16 cellular contexts compared by ENCODE assay signal in genomic region chr7:97555845-97556431, GRCh38.
DNase-seq lines count a peak whose midpoint lies in the region; ATAC-seq, FAIRE-seq and TF ChIP-seq lines count a peak whose summit lies in the region.
"Had no signal": no experiment of that assay in that cellular context is flagged by ENCODE, and none has a peak within 500 bp of the region (broad histone marks: within the 10 kb centered on the region; RNA-seq: fewer than 3 reads in every experiment).

No MANE protein-coding gene starts in this region.

- no peak for TF ChIP-seq RAD21 in HepG2 (CRISPR knock-in tag; IDR thresholded peaks at IDR 0.05)

- TF ChIP-seq CTCF in right lobe of liver (IDR thresholded peaks at IDR 0.05) (no peak), HepG2 (CRISPR knock-in tag; IDR thresholded peaks at IDR 0.05) (no peak), epithelial cell of proximal tubule (conservative IDR thresholded peaks at IDR 0.05; ENCODE audit: low read depth, low read length) (no peak)

- intact Hi-C loops in right lobe of liver (cut with DNase I) (no loop called here), HepG2 (cut with micrococcal nuclease; ENCODE audit: unreplicated experiment) (no loop called here)

- FAIRE-seq in HepG2 (lab: Jason Lieb, UNC) = no peak
- FAIRE-seq in H54 (lab: Jason Lieb, UNC) = no peak
- FAIRE-seq: islet of Langerhans had no signal

- H3K27me3 ChIP-seq in right lobe of liver (no peaks in the 10 kb centered on the region), HepG2 (ENCODE audit: control insufficient read depth in 1 of 2, insufficient read depth in 2 of 2, low read length in 2 of 2) (no peaks in the 10 kb centered on the region)
- H3K27me3 ChIP-seq: gastrocnemius medialis had no signal

- no peaks in the 10 kb centered on the region for H3K79me2 ChIP-seq in HepG2 (ENCODE audit: insufficient read depth, low read length)
- H3K79me2 ChIP-seq: parathyroid adenoma had no signal

- H3K4me2 ChIP-seq in HepG2 (ENCODE audit: low read depth, low read length) = no peak overlapping the region

- H3K36me3 ChIP-seq in right lobe of liver (no peaks in the 10 kb centered on the region), HepG2 (replicated peaks in 1 of 2; ENCODE audit: control insufficient read depth in 1 of 2, insufficient read depth in 2 of 2, low read length in 2 of 2) (no peaks in the 10 kb centered on the region)
- H3K36me3 ChIP-seq: gastrocnemius medialis, thoracic aorta had no signal

- H3K9ac ChIP-seq in HepG2 (ENCODE audit: insufficient read depth, low read depth, low read length) = no peak overlapping the region
- H3K9ac ChIP-seq: parathyroid adenoma had no signal

- H3K4me1 ChIP-seq in right lobe of liver (no peaks in the 10 kb centered on the region), HepG2 (ENCODE audit: insufficient read depth, low read length) (no peaks in the 10 kb centered on the region)
- H3K4me1 ChIP-seq: gastrocnemius medialis, parathyroid adenoma had no signal

- H3K9me3 ChIP-seq in right lobe of liver (no peaks in the 10 kb centered on the region), HepG2 (ENCODE audit: low read length) (no peaks in the 10 kb centered on the region)
- H3K9me3 ChIP-seq: gastrocnemius medialis, thoracic aorta had no signal

- H3K4me3 ChIP-seq in right lobe of liver (no peak overlapping the region), HepG2 (replicated peaks in 1 of 3; ENCODE audit: insufficient read depth in 1 of 3, low read depth in 2 of 3, low read length in 3 of 3) (no peak overlapping the region), epithelial cell of proximal tubule (ENCODE audit: low read depth, low read length) (no peak overlapping the region)
- H3K4me3 ChIP-seq: gastrocnemius medialis, thoracic aorta had no signal

- H3K9me3 Mint-ChIP-seq in T-helper 2 cell treated with Interferon-gamma antibody and Interleukin-4, amounts not matched to agents 5 μg/mL and 100 μg/mL, for 36 hours = peaks cover 22% of the 10 kb centered on the region

- no peak overlapping the region for H3K4me3 Mint-ChIP-seq in T-helper 2 cell treated with Interferon-gamma antibody and Interleukin-4, amounts not matched to agents 5 μg/mL and 100 μg/mL, for 36 hours
- H3K4me3 Mint-ChIP-seq: activated naive CD8-positive, alpha-beta T cell had no signal

- no peaks in the 10 kb centered on the region for H3K36me3 Mint-ChIP-seq in T-helper 2 cell treated with Interferon-gamma antibody and Interleukin-4, amounts not matched to agents 5 μg/mL and 100 μg/mL, for 36 hours (ENCODE audit: low read depth)
- H3K36me3 Mint-ChIP-seq: activated naive CD8-positive, alpha-beta T cell had no signal

- H2AFZ ChIP-seq in HepG2 (ENCODE audit: low read length) = no peak overlapping the region
- H2AFZ ChIP-seq: parathyroid adenoma had no signal

- in situ Hi-C loops in HepG2 (cut with HindIII; ENCODE audit: extremely low pct_ligation_motif_present, low pct_unique_long_range_greater_than_20kb) = no loop called here

- no peak for TF ChIP-seq POLR2A in right lobe of liver (IDR thresholded peaks at IDR 0.05)
- no peak for TF ChIP-seq POLR2A in HepG2 (IDR thresholded peaks at IDR 0.05; ENCODE audit: insufficient read depth in 1 of 2, low read depth in 2 of 2, low read length in 2 of 2)
- no peak for TF ChIP-seq POLR2A in H54 (IDR thresholded peaks at IDR 0.05; ENCODE audit: low read depth, low read length)

- H3K4me1 Mint-ChIP-seq in T-helper 2 cell treated with Interferon-gamma antibody and Interleukin-4, amounts not matched to agents 5 μg/mL and 100 μg/mL, for 36 hours (ENCODE audit: low read depth) = no peaks in the 10 kb centered on the region

- DNase-seq in right lobe of liver (no peak), HepG2 (ENCODE audit: low spot score) (no peak), NCI-H2227 treated with DMSO at 0.1 percent for 48 hours (lab: John Stamatoyannopoulos, UW) (peak; percentile 84), epithelial cell of proximal tubule (ENCODE audit: low read depth) (peak; percentile 54), T1000 (lab: John Stamatoyannopoulos, UW) (no peak), SW 1271 (lab: John Stamatoyannopoulos, UW) (no peak), H54 (ENCODE audit: insufficient read length, low spot score) (no peak)
- DNase-seq in T-helper 2 cell treated with Interferon-gamma antibody and Interleukin-4, amounts not matched to agents 5 μg/mL and 100 μg/mL, for 36 hours (ENCODE audit: low spot score) = no peak
- DNase-seq: activated CD8-positive, alpha-beta memory T cell treated with anti-CD3 and anti-CD28 coated beads, Interleukin-2, amount 50 U/mL, for 48 hours; Calu3; gastrocnemius medialis had no signal

- no peak overlapping the region for H3K27ac Mint-ChIP-seq in T-helper 2 cell treated with Interferon-gamma antibody and Interleukin-4, amounts not matched to agents 5 μg/mL and 100 μg/mL, for 36 hours
- H3K27ac Mint-ChIP-seq: activated naive CD8-positive, alpha-beta T cell had no signal

- H3K27me3 Mint-ChIP-seq in T-helper 2 cell treated with Interferon-gamma antibody and Interleukin-4, amounts not matched to agents 5 μg/mL and 100 μg/mL, for 36 hours (ENCODE audit: low read depth) = no peaks in the 10 kb centered on the region
- H3K27me3 Mint-ChIP-seq: activated naive CD8-positive, alpha-beta T cell had no signal

- BruUV-seq in HepG2 (replicated peaks; lab: Mats Ljungman, UMichigan) = no TSS peak

- WGBS in right lobe of liver (ENCODE audit: insufficient coverage, low coverage, low lambda C conversion rate, missing lambda C conversion rate) = 64% methylated on average over 8 of the region's 8 CpGs
- 56% methylated on average over 8 of the region's 8 CpGs for WGBS in HepG2 (ENCODE audit: low lambda C conversion rate)

- H4K20me1 ChIP-seq in HepG2 (ENCODE audit: insufficient read depth, low read length) = no peaks in the 10 kb centered on the region

- TF ChIP-seq EP300 in HepG2 (IDR thresholded peaks at IDR 0.05; ENCODE audit: low read depth in 2 of 2, low read length in 2 of 2) = no peak
- no peak for TF ChIP-seq EP300 in HepG2 (CRISPR knock-in tag; IDR thresholded peaks at IDR 0.05; ENCODE audit: borderline replicate concordance)

- no peak overlapping the region for H3K27ac ChIP-seq in right lobe of liver
- H3K27ac ChIP-seq in HepG2 (ENCODE audit: extremely low read length, insufficient read depth, low read length) = no peak overlapping the region
- H3K27ac ChIP-seq: gastrocnemius medialis, parathyroid adenoma, thoracic aorta had no signal

- peak; percentile 51 to 81 (median 68) for ATAC-seq in right lobe of liver
- ATAC-seq in HepG2 = no peak
- ATAC-seq: activated CD4-positive, CD25-positive, alpha-beta regulatory T cell treated with anti-CD3 and anti-CD28 coated beads, Interleukin-2, amount 50 U/mL, for 24 hours; gastrocnemius medialis had no signal

- CTCF ChIA-PET in HepG2 (lab: Yijun Ruan, JAX; ENCODE audit: low intra/inter-chr PET ratio, low total read pairs) = no interaction called here

- POLR2A ChIA-PET in HepG2 (lab: Yijun Ruan, JAX) = no interaction called here

TF ChIP-seq in HepG2, 621 proteins besides CTCF, POLR2A, EP300 and RAD21 (continues in another document):
- TF ChIP-seq RFX5 (IDR thresholded peaks at IDR 0.05; ENCODE audit: low read depth, low read length) (no peak), ZNF674 (CRISPR knock-in tag; IDR thresholded peaks at IDR 0.05; ENCODE audit: low read depth) (no peak), NONO (IDR thresholded peaks at IDR 0.05) (no peak), NONO (CRISPR knock-in tag; conservative IDR thresholded peaks at IDR 0.05) (no peak), SKIL (CRISPR knock-in tag; IDR thresholded peaks at IDR 0.05; ENCODE audit: borderline replicate concordance) (no peak), PREB (CRISPR knock-in tag; IDR thresholded peaks at IDR 0.05) (no peak), ZZZ3 (CRISPR knock-in tag; IDR thresholded peaks at IDR 0.05; ENCODE audit: borderline replicate concordance) (no peak), MBNL3 (CRISPR knock-in tag; conservative IDR thresholded peaks at IDR 0.05) (no peak), SIN3A (IDR thresholded peaks at IDR 0.05; ENCODE audit: borderline replicate concordance, low read depth, low read length) (no peak), STAG1 (CRISPR knock-in tag; IDR thresholded peaks at IDR 0.05) (no peak), TAF15 (IDR thresholded peaks at IDR 0.05; ENCODE audit: low read depth, low read length, poor library complexity, severe bottlenecking) (no peak), MYPOP (CRISPR knock-in tag; IDR thresholded peaks at IDR 0.05) (no peak), PRMT3 (CRISPR knock-in tag; IDR thresholded peaks at IDR 0.05; ENCODE audit: borderline replicate concordance, low read depth) (no peak), SATB2 (CRISPR knock-in tag; IDR thresholded peaks at IDR 0.05) (no peak)

Comparison
In these comparisons a context has a peak if more than half of its experiments do, and no peak if none do; other contexts are left out.
1. DNase-seq: peak in NCI-H2227 treated with DMSO at 0.1 percent for 48 hours (single experiment) and epithelial cell of proximal tubule (single experiment); none in right lobe of liver (0 of 3), HepG2 (single experiment), T1000 (single experiment), SW 1271 (0 of 2), H54 (single experiment) and T-helper 2 cell treated with Interferon-gamma antibody and Interleukin-4, amounts not matched to agents 5 μg/mL and 100 μg/mL, for 36 hours (single experiment).